ENCODE assay signal across 17 cellular contexts in genomic region chr10:70752571-70752970, GRCh38. TPM values are rescaled to one million over a fixed set of nuclear protein-coding genes. Genes with fewer than 3 reads are reported as not detected.
A peak's percentile ranks its signal among the peaks of the same experiment; 100 is the strongest.
DNase-seq lines count a peak whose midpoint lies in the region; ATAC-seq and TF ChIP-seq lines count a peak whose summit lies in the region.
"Had no signal": no experiment of that assay in that cellular context is flagged by ENCODE, and none has a peak within 500 bp of the region (broad histone marks: within the 10 kb centered on the region; RNA-seq: fewer than 3 reads in every experiment).

No MANE protein-coding gene starts in this region.

- H3K27me3 ChIP-seq in neural progenitor cell (no peaks in the 10 kb centered on the region), upper lobe of right lung (no peaks in the 10 kb centered on the region)
- H3K27me3 ChIP-seq: BLaER1 had no signal

- H3K4me3 ChIP-seq in neural progenitor cell (no peak overlapping the region), upper lobe of right lung (no peak overlapping the region)
- H3K4me3 ChIP-seq: BLaER1, GM23338 had no signal

- no peaks in the 10 kb centered on the region for H3K9me3 ChIP-seq in neural progenitor cell (ENCODE audit: low read depth)
- H3K9me3 ChIP-seq in upper lobe of right lung, result no peaks in the 10 kb centered on the region
- H3K9me3 ChIP-seq: BLaER1 had no signal

- H3K4me1 ChIP-seq in neural progenitor cell (no peaks in the 10 kb centered on the region), upper lobe of right lung (peaks cover 3% of the 10 kb centered on the region)
- H3K4me1 ChIP-seq: BLaER1 had no signal

- ATAC-seq in Right ventricle myocardium superior (ENCODE audit: poor library complexity) (no peak), left cardiac atrium (no peak), upper lobe of right lung (no peak), SK-N-SH treated with all-trans-retinoic acid at 6 μM for 48 hours (no peak)
- ATAC-seq: HepG2 had no signal

- H3K79me2 ChIP-seq in neural progenitor cell (ENCODE audit: low read depth), result no peaks in the 10 kb centered on the region

- no peak overlapping the region for H3K4me3 Mint-ChIP-seq in dendritic cell treated with granulocyte-macrophage colony-stimulating factor and Interleukin-4, amounts not matched to agents 40 ng/mL and 50 ng/mL, for 4 days
- H3K4me3 Mint-ChIP-seq in neural progenitor cell, result no peak overlapping the region
- H3K4me3 Mint-ChIP-seq: GM23338, H9, HFFc6 had no signal

- H3K9me3 Mint-ChIP-seq in dendritic cell treated with granulocyte-macrophage colony-stimulating factor and Interleukin-4, amounts not matched to agents 40 ng/mL and 50 ng/mL, for 4 days, result no peaks in the 10 kb centered on the region
- no peaks in the 10 kb centered on the region for H3K9me3 Mint-ChIP-seq in neural progenitor cell
- H3K9me3 Mint-ChIP-seq: GM23338, H9, HFFc6 had no signal

- TF ChIP-seq CTCF in neural progenitor cell (IDR thresholded peaks at IDR 0.05), result no peak
- no peak for TF ChIP-seq CTCF in upper lobe of right lung (IDR thresholded peaks at IDR 0.05)

- peaks cover 54% of the 10 kb centered on the region for H3K4me1 Mint-ChIP-seq in dendritic cell treated with granulocyte-macrophage colony-stimulating factor and Interleukin-4, amounts not matched to agents 40 ng/mL and 50 ng/mL, for 4 days (ENCODE audit: low read depth)
- peaks cover 8% of the 10 kb centered on the region for H3K4me1 Mint-ChIP-seq in neural progenitor cell

- no peaks in the 10 kb centered on the region for H3F3A ChIP-seq in neural progenitor cell (ENCODE audit: low read depth)

- H3K27ac ChIP-seq in neural progenitor cell (no peak overlapping the region), upper lobe of right lung (no peak overlapping the region)
- H3K27ac ChIP-seq: BLaER1 had no signal

- peaks cover 10% of the 10 kb centered on the region for H3K27me3 Mint-ChIP-seq in dendritic cell treated with granulocyte-macrophage colony-stimulating factor and Interleukin-4, amounts not matched to agents 40 ng/mL and 50 ng/mL, for 4 days
- peaks cover 9% of the 10 kb centered on the region for H3K27me3 Mint-ChIP-seq in neural progenitor cell (ENCODE audit: insufficient read depth, low read depth)

- H2AFZ ChIP-seq in neural progenitor cell (replicated peaks), result no peak overlapping the region
- H2AFZ ChIP-seq: GM23338 had no signal

- H3K36me3 ChIP-seq in neural progenitor cell (no peaks in the 10 kb centered on the region), upper lobe of right lung (no peaks in the 10 kb centered on the region)
- H3K36me3 ChIP-seq: BLaER1 had no signal

- intact Hi-C loops in Right ventricle myocardium superior (cut with DNase I), result loop anchor here (2.0 to 10.0 kb wide), 2 partner anchors 62 to 288 kb away; no protein-coding TSS in a partner anchor
- intact Hi-C loops in left cardiac atrium (cut with DNase I), result loop anchor here in 1 of 2 donors (10.0 kb wide), 1 partner anchor 298 kb away; no protein-coding TSS in a partner anchor
- intact Hi-C loops in dendritic cell treated with granulocyte-macrophage colony-stimulating factor and Interleukin-4, amounts not matched to agents 40 ng/mL and 50 ng/mL, for 4 days (cut with micrococcal nuclease), result no loop called here
- intact Hi-C loops in upper lobe of right lung (cut with DNase I), result no loop called here

- DNase-seq in Right ventricle myocardium superior (peak; percentile 34), left cardiac atrium (no peak), neural progenitor cell (ENCODE audit: low spot score) (no peak), upper lobe of right lung (peak; percentile 51), GM03348 (ENCODE audit: low spot score) (no peak)
- no peak for DNase-seq in central memory CD4-positive, alpha-beta T cell
- DNase-seq: 8988T, AML-193, DMS53, GF-D8, H9, HFFc6 had no signal

- peaks cover 67% of the 10 kb centered on the region for H3K36me3 Mint-ChIP-seq in dendritic cell treated with granulocyte-macrophage colony-stimulating factor and Interleukin-4, amounts not matched to agents 40 ng/mL and 50 ng/mL, for 4 days (ENCODE audit: low read depth)
- no peaks in the 10 kb centered on the region for H3K36me3 Mint-ChIP-seq in neural progenitor cell

- no peaks in the 10 kb centered on the region for H4K20me1 ChIP-seq in neural progenitor cell (ENCODE audit: low read depth)
- H4K20me1 ChIP-seq: BLaER1 had no signal

- no peak overlapping the region for H3K9ac ChIP-seq in neural progenitor cell
- H3K9ac ChIP-seq: BLaER1 had no signal

- no peak overlapping the region for H3K4me2 ChIP-seq in neural progenitor cell
- H3K4me2 ChIP-seq: BLaER1, GM23338 had no signal

- peak overlapping the region; percentile 73 for H3K27ac Mint-ChIP-seq in dendritic cell treated with granulocyte-macrophage colony-stimulating factor and Interleukin-4, amounts not matched to agents 40 ng/mL and 50 ng/mL, for 4 days
- peak overlapping the region; percentile 54 for H3K27ac Mint-ChIP-seq in neural progenitor cell
- H3K27ac Mint-ChIP-seq: GM23338, H9, HFFc6 had no signal

TF ChIP-seq in SK-N-SH treated with all-trans-retinoic acid at 6 μM for 48 hours, 23 proteins besides CTCF, POLR2A, EP300 and RAD21 (continues in another document):
- no peak for TF ChIP-seq ZFP30 (CRISPR knock-in tag; IDR thresholded peaks at IDR 0.05)
- TF ChIP-seq OSR1 (CRISPR knock-in tag; IDR thresholded peaks at IDR 0.05), result no peak
- no peak for TF ChIP-seq CSRNP3 (CRISPR knock-in tag; IDR thresholded peaks at IDR 0.05)
- TF ChIP-seq SNAI2 (CRISPR knock-in tag; IDR thresholded peaks at IDR 0.05), result no peak
- no peak for TF ChIP-seq CREB5 (CRISPR knock-in tag; IDR thresholded peaks at IDR 0.05; ENCODE audit: low read depth)
- no peak for TF ChIP-seq GLIS3 (CRISPR knock-in tag; IDR thresholded peaks at IDR 0.05)
- TF ChIP-seq ESRRG (CRISPR knock-in tag; IDR thresholded peaks at IDR 0.05), result no peak
- TF ChIP-seq POU6F1 (CRISPR knock-in tag; IDR thresholded peaks at IDR 0.05; ENCODE audit: borderline replicate concordance, low read depth), result no peak
- TF ChIP-seq PATZ1 (CRISPR knock-in tag; IDR thresholded peaks at IDR 0.05; ENCODE audit: borderline replicate concordance), result no peak
- TF ChIP-seq ZFP3 (CRISPR knock-in tag; IDR thresholded peaks at IDR 0.05), result no peak
- TF ChIP-seq ZNF8 (CRISPR knock-in tag; IDR thresholded peaks at IDR 0.05), result no peak

RNA-seq across cellular contexts. Expression of gene TBATA, which starts 32.6 kb away (rescaled TPM):
- total RNA-seq in Right ventricle myocardium superior (not detected), left cardiac atrium (not detected), neural progenitor cell (ENCODE audit: low replicate concordance) (not detected in 2 replicates), upper lobe of right lung (not detected)
- total RNA-seq: GM23338, H9, HepG2, HFFc6 had no signal

Comparison
In these comparisons a context has a peak if more than half of its experiments do, and no peak if none do; other contexts are left out.
1. DNase-seq: peak in Right ventricle myocardium superior (single experiment) and upper lobe of right lung (single experiment); none in left cardiac atrium (single experiment), neural progenitor cell (single experiment), central memory CD4-positive, alpha-beta T cell (single experiment) and GM03348 (single experiment).